In genomic region chr18:22020867-22021370, GRCh38 we compare ENCODE assay signal across 15 cellular contexts.
"Had no signal": no experiment of that assay in that cellular context is flagged by ENCODE, and none has a peak within 500 bp of the region (broad histone marks: within the 10 kb centered on the region; RNA-seq: fewer than 3 reads in every experiment).

No MANE protein-coding gene starts in this region.

- H3K9me3 ChIP-seq: gastrocnemius medialis, ovary, thyroid gland had no signal

- H3K27me3 ChIP-seq: heart right ventricle, ovary, thyroid gland had no signal

- H3K4me3 ChIP-seq: gastrocnemius medialis, heart right ventricle, ovary, thyroid gland had no signal

- H3K27ac ChIP-seq: gastrocnemius medialis, heart right ventricle, ovary, thyroid gland had no signal

- ATAC-seq: activated naive CD8-positive, alpha-beta T cell treated with anti-CD3 and anti-CD28 coated beads, Interleukin-2, amount 50 U/mL, for 24 hours; gastrocnemius medialis; T-helper 17 cell had no signal

- H3K4me1 ChIP-seq: gastrocnemius medialis, heart right ventricle, thyroid gland had no signal

- H3K36me3 ChIP-seq: gastrocnemius medialis, heart right ventricle, ovary, thyroid gland had no signal

- DNase-seq: activated CD4-positive, alpha-beta T cell treated with anti-CD3 and anti-CD28 coated beads, Interleukin-2, amount 10 ng/mL, durations not matched to agents 7 days and 5 days; activated CD4-positive, CD25-positive, alpha-beta regulatory T cell; activated CD8-positive, alpha-beta memory T cell treated with anti-CD3 and anti-CD28 coated beads for 24 hours; activated naive CD4-positive, alpha-beta T cell treated with Interleukin-2 at 50 U/mL for 16 hours; activated naive CD8-positive, alpha-beta T cell treated with anti-CD3 and anti-CD28 coated beads, Interleukin-2, amount 50 U/mL, for 24 hours; central memory CD4-positive, alpha-beta T cell; cortex of kidney; effector CD8-positive, alpha-beta T cell; gastrocnemius medialis; heart right ventricle; kidney; natural killer cell; ovary; T-helper 17 cell; thyroid gland had no signal
